Comparison of ENCODE assay signal across 14 cellular contexts in genomic region chr1:64041366-64042131, GRCh38.
DNase-seq lines count a peak whose midpoint lies in the region; ATAC-seq and TF ChIP-seq lines count a peak whose summit lies in the region.
"Had no signal": no experiment of that assay in that cellular context is flagged by ENCODE, and none has a peak within 500 bp of the region (broad histone marks: within the 10 kb centered on the region; RNA-seq: fewer than 3 reads in every experiment).

No MANE protein-coding gene starts in this region.

- intact Hi-C loops in body of pancreas (cut with DNase I) (no loop called here), lower lobe of right lung (cut with DNase I) (no loop called here), tibial artery (cut with DNase I; ENCODE audit: low total_unique reads) (no loop called here), prostate gland (cut with DNase I) (no loop called here)

- H3K9me3 ChIP-seq in body of pancreas (no peaks in the 10 kb centered on the region), lower lobe of right lung (no peaks in the 10 kb centered on the region), tibial artery (no peaks in the 10 kb centered on the region), prostate gland (no peaks in the 10 kb centered on the region)

- H3K4me1 Mint-ChIP-seq in activated T-cell treated with anti-CD3 and anti-CD28 coated beads, Interleukin-2, amount 50 U/mL, for 4 hours (ENCODE audit: low read depth) = no peaks in the 10 kb centered on the region
- H3K4me1 Mint-ChIP-seq: activated naive CD8-positive, alpha-beta T cell treated with anti-CD3 and anti-CD28 coated beads, Interleukin-2, amount 10 ng/mL, durations not matched to agents 7 days and 5 days had no signal

- no peak overlapping the region for H3K4me3 ChIP-seq in body of pancreas
- H3K4me3 ChIP-seq in lower lobe of right lung = no peak overlapping the region
- no peak overlapping the region for H3K4me3 ChIP-seq in tibial artery
- H3K4me3 ChIP-seq in prostate gland = no peak overlapping the region
- H3K4me3 ChIP-seq: GM12878 had no signal

- no peak overlapping the region for H3K4me3 Mint-ChIP-seq in activated T-cell treated with anti-CD3 and anti-CD28 coated beads, Interleukin-2, amount 50 U/mL, for 4 hours
- H3K4me3 Mint-ChIP-seq: activated naive CD8-positive, alpha-beta T cell treated with anti-CD3 and anti-CD28 coated beads, Interleukin-2, amount 10 ng/mL, durations not matched to agents 7 days and 5 days; T-helper 1 cell treated with Interleukin-12 subunit alpha and Interleukin-12 subunit beta and Interleukin-4 antibody, amounts not matched to agents 30 μg/mL and 1 μg/mL, for 36 hours had no signal

- TF ChIP-seq POLR2A in body of pancreas (IDR thresholded peaks at IDR 0.05) (no peak), prostate gland (IDR thresholded peaks at IDR 0.05) (no peak)

- H3K4me1 ChIP-seq in body of pancreas (peaks cover 37% of the 10 kb centered on the region), lower lobe of right lung (peaks cover 25% of the 10 kb centered on the region), tibial artery (peaks cover 0 to 82% (median 53%) of the 10 kb centered on the region in 4 donors), prostate gland (replicated peaks) (no peaks in the 10 kb centered on the region)

- TF ChIP-seq CTCF in body of pancreas (IDR thresholded peaks at IDR 0.05) (no peak), lower lobe of right lung (IDR thresholded peaks at IDR 0.05) (no peak), tibial artery (IDR thresholded peaks at IDR 0.05) (no peak), prostate gland (IDR thresholded peaks at IDR 0.05) (no peak)

- no peaks in the 10 kb centered on the region for H3K9me3 Mint-ChIP-seq in activated T-cell treated with anti-CD3 and anti-CD28 coated beads, Interleukin-2, amount 50 U/mL, for 4 hours
- H3K9me3 Mint-ChIP-seq: activated naive CD8-positive, alpha-beta T cell treated with anti-CD3 and anti-CD28 coated beads, Interleukin-2, amount 10 ng/mL, durations not matched to agents 7 days and 5 days; T-helper 1 cell treated with Interleukin-12 subunit alpha and Interleukin-12 subunit beta and Interleukin-4 antibody, amounts not matched to agents 30 μg/mL and 1 μg/mL, for 36 hours had no signal

- H3K27ac ChIP-seq in body of pancreas (peak overlapping the region; percentile 60 to 89 (median 76)), lower lobe of right lung (peak overlapping the region; percentile 47), tibial artery (peak overlapping the region; percentile 76 to 83), prostate gland (peak overlapping the region in 1 of 2 donors; percentile 49)

- WGBS in body of pancreas, 2 donors = 79 to 89% methylated on average over 3 of the region's 3 CpGs
- 82% methylated on average over 3 of the region's 3 CpGs for WGBS in prostate gland

- H3K27me3 ChIP-seq in body of pancreas = no peaks in the 10 kb centered on the region
- H3K27me3 ChIP-seq in lower lobe of right lung (ENCODE audit: low read depth) = no peaks in the 10 kb centered on the region
- no peaks in the 10 kb centered on the region for H3K27me3 ChIP-seq in tibial artery
- H3K27me3 ChIP-seq in prostate gland (replicated peaks; ENCODE audit: insufficient read depth) = no peaks in the 10 kb centered on the region

- ATAC-seq in body of pancreas (no peak), lower lobe of right lung (peak in 1 of 2 donors; percentile 56)
- no peak for ATAC-seq in activated T-cell treated with anti-CD3 and anti-CD28 coated beads, Interleukin-2, amount 50 U/mL, for 4 hours
- ATAC-seq: GM12878 had no signal

- H3K36me3 ChIP-seq in body of pancreas (replicated peaks in 1 of 2; ENCODE audit: insufficient read depth in 1 of 2, low read depth in 2 of 2) (no peaks in the 10 kb centered on the region), lower lobe of right lung (no peaks in the 10 kb centered on the region), tibial artery (no peaks in the 10 kb centered on the region), prostate gland (no peaks in the 10 kb centered on the region)

- H3K27me3 Mint-ChIP-seq in activated T-cell treated with anti-CD3 and anti-CD28 coated beads, Interleukin-2, amount 50 U/mL, for 4 hours (ENCODE audit: low read depth) = peaks cover 1% of the 10 kb centered on the region

- DNase-seq in NCI-H69 (lab: John Stamatoyannopoulos, UW) = peak; percentile 76
- no peak for DNase-seq in body of pancreas
- DNase-seq in lower lobe of right lung = no peak
- no peak for DNase-seq in tibial artery
- no peak for DNase-seq in prostate gland (ENCODE audit: low spot score)
- no peak for DNase-seq in activated T-cell treated with anti-CD3 and anti-CD28 coated beads, Interleukin-2, amount 50 U/mL, for 4 hours
- no peak for DNase-seq in GOT3 (lab: John Stamatoyannopoulos, UW)
- DNase-seq: activated CD4-positive, CD25-positive, alpha-beta regulatory T cell treated with anti-CD3 and anti-CD28 coated beads, Interleukin-2, amount 50 U/mL, for 72 hours; activated naive CD8-positive, alpha-beta T cell treated with anti-CD3 and anti-CD28 coated beads, Interleukin-2, amount 10 ng/mL, durations not matched to agents 7 days and 5 days; NCI-H1048; posterior cingulate gyrus; stimulated activated CD4-positive, alpha-beta T cell treated with anti-CD3 and anti-CD28 coated beads, Interleukin-2, amount 100 ng/mL, for 24 hours had no signal

- H3K36me3 Mint-ChIP-seq in activated T-cell treated with anti-CD3 and anti-CD28 coated beads, Interleukin-2, amount 50 U/mL, for 4 hours (ENCODE audit: insufficient read depth) = no peaks in the 10 kb centered on the region
- H3K36me3 Mint-ChIP-seq: activated naive CD8-positive, alpha-beta T cell treated with anti-CD3 and anti-CD28 coated beads, Interleukin-2, amount 10 ng/mL, durations not matched to agents 7 days and 5 days had no signal
